ENCODE assay signal across 8 cellular contexts in the genomic region with DNA sequence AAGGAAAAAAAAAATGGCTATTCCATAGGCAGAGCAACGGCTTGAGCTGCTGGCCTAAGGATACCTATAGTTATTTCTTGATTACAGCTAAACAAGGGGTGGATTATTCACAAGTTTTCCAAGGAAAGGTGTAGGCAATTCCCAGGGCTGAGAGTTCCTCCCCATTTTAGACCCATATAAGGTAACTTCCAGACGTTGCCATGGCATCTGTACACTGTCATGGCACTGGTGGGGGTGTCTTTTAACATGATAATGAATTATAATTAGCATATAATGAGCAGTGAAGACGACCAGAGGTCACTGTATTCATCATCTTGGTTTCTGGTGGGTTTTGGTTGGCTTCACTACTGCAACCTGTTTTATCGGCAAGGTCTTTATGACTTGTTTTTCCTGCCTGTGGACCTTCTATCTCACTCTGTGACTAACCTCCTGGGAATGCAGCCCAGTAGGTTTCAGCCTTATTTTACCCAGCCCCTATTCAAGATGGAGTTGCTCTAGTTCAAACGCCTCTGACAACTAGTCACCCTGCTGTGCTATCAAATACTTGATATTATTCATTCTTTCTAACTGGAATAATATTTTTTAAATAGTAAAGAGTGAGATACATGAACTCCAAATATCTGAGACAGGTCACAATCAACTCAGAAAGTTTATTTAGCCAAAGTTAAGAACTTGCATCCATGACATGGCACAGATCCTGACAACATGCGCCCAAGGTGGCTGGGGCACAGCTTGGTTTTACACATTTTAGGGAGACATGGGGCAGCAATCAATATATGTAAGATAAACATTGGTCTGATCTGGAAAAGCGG. TPM values are rescaled to one million over a fixed set of nuclear protein-coding genes. Genes with fewer than 3 reads are reported as not detected.
DNase-seq lines count a peak whose midpoint lies in the region; FAIRE-seq and TF ChIP-seq lines count a peak whose summit lies in the region.

No MANE protein-coding gene starts in this region.

- intact Hi-C loops in breast epithelium (cut with DNase I; ENCODE audit: low total_unique reads) = no loop called here

- H3K27me3 Mint-ChIP-seq in mesothelial cell of epicardium (ENCODE audit: low read depth) = no peaks in the 10 kb centered on the region

- H3K27ac Mint-ChIP-seq in mesothelial cell of epicardium = peak overlapping the region; percentile 100

- H3K4me2 ChIP-seq in KMS-11 = peak overlapping the region; percentile 88

- DNase-seq in AG09309 (ENCODE audit: low read depth) = no peak
- no peak for DNase-seq in breast epithelium (ENCODE audit: low spot score in 2 of 2)
- peak in 1 of 2 experiments; percentile 56 for DNase-seq in mesothelial cell of epicardium (ENCODE audit: low spot score in 2 of 2, unreplicated experiment in 2 of 2)
- no peak for DNase-seq in HTR-8/SVneo (ENCODE audit: insufficient read length, low spot score)
- no peak for DNase-seq in central memory CD4-positive, alpha-beta T cell
- DNase-seq in DMS114 treated with DMSO at 0.1 percent for 48 hours (lab: John Stamatoyannopoulos, UW; ENCODE audit: unreplicated experiment) = no peak
- DNase-seq in NCI-H2227 treated with DMSO at 0.1 percent for 48 hours (lab: John Stamatoyannopoulos, UW) = no peak

- no peak overlapping the region for H2AFZ ChIP-seq in KMS-11 (ENCODE audit: low read depth)

- H3K4me3 Mint-ChIP-seq in mesothelial cell of epicardium = peak overlapping the region; percentile 98

- H3K4me3 ChIP-seq in AG09309 (ENCODE audit: control insufficient read depth, low read depth, low read length) (peak overlapping the region; percentile 67), KMS-11 (IDR thresholded peaks at IDR 0.05; ENCODE audit: insufficient read depth, low read depth, low read length) (no peak overlapping the region), breast epithelium (peak overlapping the region; percentile 84 to 90 (median 87))

- H3K9me3 ChIP-seq in breast epithelium = no peaks in the 10 kb centered on the region

- H3K27me3 ChIP-seq in KMS-11 (ENCODE audit: insufficient read depth, low read depth) (no peaks in the 10 kb centered on the region), breast epithelium (no peaks in the 10 kb centered on the region)

- H3K36me3 ChIP-seq in KMS-11 (ENCODE audit: insufficient read depth) (no peaks in the 10 kb centered on the region), breast epithelium (no peaks in the 10 kb centered on the region)

- TF ChIP-seq CTCF in AG09309 (IDR thresholded peaks at IDR 0.05; ENCODE audit: control insufficient read depth, insufficient read depth, low read depth, low read length, missing control alignments) (no peak), KMS-11 (conservative IDR thresholded peaks at IDR 0.05; ENCODE audit: low read depth, low read length) (no peak), breast epithelium (IDR thresholded peaks at IDR 0.05) (no peak), mesothelial cell of epicardium (IDR thresholded peaks at IDR 0.05; ENCODE audit: unreplicated experiment) (no peak)

- TF ChIP-seq POLR2A in breast epithelium (IDR thresholded peaks at IDR 0.05) = no peak

- H3K9me3 Mint-ChIP-seq in mesothelial cell of epicardium = no peaks in the 10 kb centered on the region

- H3K27ac ChIP-seq in KMS-11 (no peak overlapping the region), breast epithelium (no peak overlapping the region)

- no peak for FAIRE-seq in HTR-8/SVneo (lab: Jason Lieb, UNC)

- H4K20me1 ChIP-seq in KMS-11 (ENCODE audit: insufficient read depth) = no peaks in the 10 kb centered on the region

- H3K36me3 Mint-ChIP-seq in mesothelial cell of epicardium = peaks cover 4% of the 10 kb centered on the region

- H3K4me1 ChIP-seq in KMS-11 (ENCODE audit: low read depth, poor library complexity, severe bottlenecking) (peaks cover 23% of the 10 kb centered on the region), breast epithelium (no peaks in the 10 kb centered on the region)

- peaks cover 49% of the 10 kb centered on the region for H3K4me1 Mint-ChIP-seq in mesothelial cell of epicardium

- no peak overlapping the region for H3K9ac ChIP-seq in KMS-11

- H3K79me2 ChIP-seq in KMS-11 (ENCODE audit: insufficient read depth, low read depth) = no peaks in the 10 kb centered on the region

RNA-seq across cellular contexts. Expression of a gene that starts 1.4 kb away (rescaled TPM):
- total RNA-seq in breast epithelium (10 to 100 TPM; 22.6 to 29.9 (median 28.0) TPM), mesothelial cell of epicardium (39.4 to 40.2 TPM (median 39.5 TPM) in 3 replicates)

RNA-seq across cellular contexts. Expression of a gene that starts 42.7 kb away (rescaled TPM):
- total RNA-seq in breast epithelium = 10 to 100 TPM; 12.9 to 45.2 (median 25.0) TPM
- 4.5 to 5.5 TPM (median 5.3 TPM) in 3 replicates for total RNA-seq in mesothelial cell of epicardium
